16 cellular contexts compared by ENCODE assay signal in genomic region chr3:51985063-51985462, GRCh38. TPM values are rescaled to one million over a fixed set of nuclear protein-coding genes. Genes with fewer than 3 reads are reported as not detected.
DNase-seq lines count a peak whose midpoint lies in the region; ATAC-seq lines count a peak whose summit lies in the region.
"Had no signal": no experiment of that assay in that cellular context is flagged by ENCODE, and none has a peak within 500 bp of the region (broad histone marks: within the 10 kb centered on the region; RNA-seq: fewer than 3 reads in every experiment).

No MANE protein-coding gene starts in this region.

- peak overlapping the region in 4 of 11 experiments; percentile 4 to 85 (median 49); a peak in 5 of 22 replicates for H3K9ac ChIP-seq in BLaER1 treated with 17β-estradiol and CSF1 and Interleukin-3, amounts not matched to agents 10 nM and 100 nM
- H3K9ac ChIP-seq in GM23248: 0 out of 2 replicates have a peak overlapping the region, but pooled peaks have one; percentile 88

- peaks cover 32 to 48% (median 42%) of the 10 kb centered on the region in 10 experiments for H3K4me1 ChIP-seq in BLaER1 treated with 17β-estradiol and CSF1 and Interleukin-3, amounts not matched to agents 10 nM and 100 nM
- peaks cover 18% of the 10 kb centered on the region for H3K4me1 ChIP-seq in GM23248 (ENCODE audit: insufficient read depth)

- ATAC-seq in activated naive CD8-positive, alpha-beta T cell treated with anti-CD3 and anti-CD28 coated beads, Interleukin-2, amount 50 U/mL, for 24 hours: no peak
- ATAC-seq in natural killer cell treated with Interleukin-12 subunit alpha and Interleukin-12 subunit beta and Interleukin-15 and Interleukin-18, amount 100 ng/mL, for 72 hours: no peak
- no peak for ATAC-seq in GM18517 (IDR thresholded peaks at IDR 0.05; ENCODE audit: unreplicated experiment)
- ATAC-seq: activated CD4-positive, CD25-positive, alpha-beta regulatory T cell treated with anti-CD3 and anti-CD28 coated beads, Interleukin-2, amount 50 U/mL, for 24 hours; gastrocnemius medialis; GM12878; SK-N-SH treated with all-trans-retinoic acid at 6 μM for 48 hours had no signal

- peak overlapping the region; percentile 92 for H3K4me3 Mint-ChIP-seq in activated naive CD8-positive, alpha-beta T cell treated with anti-CD3 and anti-CD28 coated beads, Interleukin-2, amount 50 U/mL, for 24 hours
- no peak overlapping the region for H3K4me3 Mint-ChIP-seq in natural killer cell treated with Interleukin-12 subunit alpha and Interleukin-12 subunit beta and Interleukin-15 and Interleukin-18, amount 100 ng/mL, for 72 hours

- peaks cover 13% of the 10 kb centered on the region for H3F3A ChIP-seq in GM23248 (ENCODE audit: insufficient read depth)

- no peak overlapping the region for H2AFZ ChIP-seq in GM23248

- peaks cover 24% of the 10 kb centered on the region for H3K4me1 Mint-ChIP-seq in activated naive CD8-positive, alpha-beta T cell treated with anti-CD3 and anti-CD28 coated beads, Interleukin-2, amount 50 U/mL, for 24 hours
- peaks cover 28 to 31% of the 10 kb centered on the region in 2 donors for H3K4me1 Mint-ChIP-seq in natural killer cell treated with Interleukin-12 subunit alpha and Interleukin-12 subunit beta and Interleukin-15 and Interleukin-18, amount 100 ng/mL, for 72 hours (ENCODE audit: low read depth in 2 of 2)

- peaks cover 0 to 18% (median 7%) of the 10 kb centered on the region in 11 experiments; a peak in 8 of 22 replicates for H3K36me3 ChIP-seq in BLaER1 treated with 17β-estradiol and CSF1 and Interleukin-3, amounts not matched to agents 10 nM and 100 nM
- H3K36me3 ChIP-seq in GM23248 (ENCODE audit: low read depth): no peaks in the 10 kb centered on the region
- H3K36me3 ChIP-seq: cardiac muscle cell, gastrocnemius medialis had no signal

- peak overlapping the region in 1 of 11 experiments; percentile 4; a peak in 2 of 22 replicates for H3K27ac ChIP-seq in BLaER1 treated with 17β-estradiol and CSF1 and Interleukin-3, amounts not matched to agents 10 nM and 100 nM
- H3K27ac ChIP-seq in GM23248: no peak overlapping the region

- peaks cover 0 to 37% (median 19%) of the 10 kb centered on the region in 11 experiments; a peak in 17 of 22 replicates for H4K20me1 ChIP-seq in BLaER1 treated with 17β-estradiol and CSF1 and Interleukin-3, amounts not matched to agents 10 nM and 100 nM
- H4K20me1 ChIP-seq in GM23248 (ENCODE audit: insufficient read depth): no peaks in the 10 kb centered on the region

- H3K79me2 ChIP-seq in GM23248 (ENCODE audit: insufficient read depth): peaks cover 43% of the 10 kb centered on the region

- no peaks in the 10 kb centered on the region for H3K27me3 ChIP-seq in BLaER1 treated with 17β-estradiol and CSF1 and Interleukin-3, amounts not matched to agents 10 nM and 100 nM
- H3K27me3 ChIP-seq in GM23248 (replicated peaks; ENCODE audit: insufficient read depth): no peaks in the 10 kb centered on the region
- H3K27me3 ChIP-seq: cardiac muscle cell, gastrocnemius medialis had no signal

- 0 out of 22 replicates have a peak, but pooled peaks cover 0 to 3% (median 0%) of the 10 kb centered on the region in 11 experiments for H3K9me3 ChIP-seq in BLaER1 treated with 17β-estradiol and CSF1 and Interleukin-3, amounts not matched to agents 10 nM and 100 nM (replicated peaks in 1 of 11)
- no peaks in the 10 kb centered on the region for H3K9me3 ChIP-seq in GM23248 (ENCODE audit: low read depth)
- H3K9me3 ChIP-seq: gastrocnemius medialis had no signal

- H3K36me3 Mint-ChIP-seq in activated naive CD8-positive, alpha-beta T cell treated with anti-CD3 and anti-CD28 coated beads, Interleukin-2, amount 50 U/mL, for 24 hours (ENCODE audit: low read depth): peaks cover 2% of the 10 kb centered on the region
- no peaks in the 10 kb centered on the region for H3K36me3 Mint-ChIP-seq in natural killer cell treated with Interleukin-12 subunit alpha and Interleukin-12 subunit beta and Interleukin-15 and Interleukin-18, amount 100 ng/mL, for 72 hours

- DNase-seq in GM23248 (no peak), mesenteric fat pad (ENCODE audit: low spot score) (no peak), globus pallidus (ENCODE audit: low spot score) (no peak)
- DNase-seq in activated naive CD8-positive, alpha-beta T cell treated with anti-CD3 and anti-CD28 coated beads, Interleukin-2, amount 50 U/mL, for 24 hours: no peak
- DNase-seq in natural killer cell treated with Interleukin-12 subunit alpha and Interleukin-12 subunit beta and Interleukin-15 and Interleukin-18, amount 100 ng/mL, for 72 hours (ENCODE audit: low spot score): no peak
- DNase-seq in stimulated activated CD4-positive, alpha-beta T cell treated with anti-CD3 and anti-CD28 coated beads, Interleukin-4, amount 100 ng/mL, for 4 hours: no peak
- DNase-seq: activated effector memory CD4-positive, alpha-beta T cell treated with anti-CD3 and anti-CD28 coated beads, Interleukin-2, amount 50 U/mL, for 16 hours; EL; NCI-H1092 had no signal

- H3K9me2 ChIP-seq in GM23248 (ENCODE audit: insufficient read depth): no peaks in the 10 kb centered on the region

- 62 to 73% methylated on average over 6 of the region's 6 CpGs for WGBS in GM23248 (ENCODE audit: low coverage in 1 of 2, low lambda C conversion rate in 2 of 2, missing lambda C conversion rate in 2 of 2), 2 experiments

- no peaks in the 10 kb centered on the region for H3K9me3 Mint-ChIP-seq in activated naive CD8-positive, alpha-beta T cell treated with anti-CD3 and anti-CD28 coated beads, Interleukin-2, amount 50 U/mL, for 24 hours
- H3K9me3 Mint-ChIP-seq in natural killer cell treated with Interleukin-12 subunit alpha and Interleukin-12 subunit beta and Interleukin-15 and Interleukin-18, amount 100 ng/mL, for 72 hours: no peaks in the 10 kb centered on the region

- in situ Hi-C loops in GM23248 (cut with MboI): no loop called here

- H3K4me2 ChIP-seq in BLaER1 treated with 17β-estradiol and CSF1 and Interleukin-3, amounts not matched to agents 10 nM and 100 nM: peak overlapping the region in 8 of 11 experiments; percentile 7 to 97 (median 93); a peak in 12 of 22 replicates
- no peak overlapping the region for H3K4me2 ChIP-seq in GM23248 (ENCODE audit: unreplicated experiment)

- no peak overlapping the region for H3K4me3 ChIP-seq in BLaER1 treated with 17β-estradiol and CSF1 and Interleukin-3, amounts not matched to agents 10 nM and 100 nM
- H3K4me3 ChIP-seq in GM23248: no peak overlapping the region
- H3K4me3 ChIP-seq: cardiac muscle cell, gastrocnemius medialis, GM12878 had no signal

- H3K27ac Mint-ChIP-seq in activated naive CD8-positive, alpha-beta T cell treated with anti-CD3 and anti-CD28 coated beads, Interleukin-2, amount 50 U/mL, for 24 hours: peak overlapping the region; percentile 15
- H3K27ac Mint-ChIP-seq in natural killer cell treated with Interleukin-12 subunit alpha and Interleukin-12 subunit beta and Interleukin-15 and Interleukin-18, amount 100 ng/mL, for 72 hours: peak overlapping the region; percentile 33 to 97

- no peaks in the 10 kb centered on the region for H3K27me3 Mint-ChIP-seq in activated naive CD8-positive, alpha-beta T cell treated with anti-CD3 and anti-CD28 coated beads, Interleukin-2, amount 50 U/mL, for 24 hours
- no peaks in the 10 kb centered on the region for H3K27me3 Mint-ChIP-seq in natural killer cell treated with Interleukin-12 subunit alpha and Interleukin-12 subunit beta and Interleukin-15 and Interleukin-18, amount 100 ng/mL, for 72 hours

RNA-seq across cellular contexts. Expression of gene ACY1, which starts 1.7 kb away (rescaled TPM):
- total RNA-seq in GM23248 (2014; rRNA removed; shearing (Covaris generic)): 66.6 and 73.6 TPM in 2 replicates
- polyA plus RNA-seq in GM23248 (2016; fragmentation: Nextera tagmentation; extraction: Ambion mirVana): 35.8 and 38.1 TPM in 2 replicates
- 10 to 100 TPM; 22.4 to 42.6 TPM for total RNA-seq in natural killer cell treated with Interleukin-12 subunit alpha and Interleukin-12 subunit beta and Interleukin-15 and Interleukin-18, amount 100 ng/mL, for 72 hours
- total RNA-seq in mesenteric fat pad: 35.1 TPM

RNA-seq across cellular contexts. Expression of gene ABHD14A, which starts 10.2 kb away (rescaled TPM):
- total RNA-seq in GM23248 (2014; rRNA removed; shearing (Covaris generic)): 33.1 and 37.9 TPM in 2 replicates
- polyA plus RNA-seq in GM23248 (2016; fragmentation: Nextera tagmentation; extraction: Ambion mirVana): 33.0 and 35.5 TPM in 2 replicates
- total RNA-seq in natural killer cell treated with Interleukin-12 subunit alpha and Interleukin-12 subunit beta and Interleukin-15 and Interleukin-18, amount 100 ng/mL, for 72 hours: 10 to 100 TPM in 1 of 2 donors, 1 to 10 TPM in 1; 8.7 to 13.1 TPM
- 17.7 TPM for total RNA-seq in mesenteric fat pad

RNA-seq across cellular contexts. Expression of gene RPL29, which starts 10.6 kb away (rescaled TPM):
- 965 and 1,164 TPM in 2 replicates for total RNA-seq in GM23248 (2014; rRNA removed; shearing (Covaris generic))
- 665 and 690 TPM in 2 replicates for polyA plus RNA-seq in GM23248 (2016; fragmentation: Nextera tagmentation; extraction: Ambion mirVana)
- 100 to 1,000 TPM; 598 to 910 TPM for total RNA-seq in natural killer cell treated with Interleukin-12 subunit alpha and Interleukin-12 subunit beta and Interleukin-15 and Interleukin-18, amount 100 ng/mL, for 72 hours
- 948 TPM for total RNA-seq in mesenteric fat pad

RNA-seq across cellular contexts. Expression of gene ABHD14B, which starts 11.2 kb away (rescaled TPM):
- 60.3 and 60.4 TPM in 2 replicates for total RNA-seq in GM23248 (2014; rRNA removed; shearing (Covaris generic))
- 64.9 and 70.9 TPM in 2 replicates for polyA plus RNA-seq in GM23248 (2016; fragmentation: Nextera tagmentation; extraction: Ambion mirVana)
- total RNA-seq in natural killer cell treated with Interleukin-12 subunit alpha and Interleukin-12 subunit beta and Interleukin-15 and Interleukin-18, amount 100 ng/mL, for 72 hours: 10 to 100 TPM; 28.0 to 33.2 TPM
- 59.5 TPM for total RNA-seq in mesenteric fat pad

RNA-seq across cellular contexts. Expression of gene PCBP4, which starts 17.8 kb away (rescaled TPM):
- 71.2 and 91.2 TPM in 2 replicates for total RNA-seq in GM23248 (2014; rRNA removed; shearing (Covaris generic))
- 40.4 and 45.0 TPM in 2 replicates for polyA plus RNA-seq in GM23248 (2016; fragmentation: Nextera tagmentation; extraction: Ambion mirVana)
- 1 to 10 TPM; 7.9 to 8.4 TPM for total RNA-seq in natural killer cell treated with Interleukin-12 subunit alpha and Interleukin-12 subunit beta and Interleukin-15 and Interleukin-18, amount 100 ng/mL, for 72 hours
- 27.4 TPM for total RNA-seq in mesenteric fat pad
